13 cellular contexts compared by ENCODE assay signal in genomic region chr14:52399886-52400599, GRCh38.
DNase-seq lines count a peak whose midpoint lies in the region; TF ChIP-seq lines count a peak whose summit lies in the region.
"Had no signal": no experiment of that assay in that cellular context is flagged by ENCODE, and none has a peak within 500 bp of the region (broad histone marks: within the 10 kb centered on the region; RNA-seq: fewer than 3 reads in every experiment).

No MANE protein-coding gene starts in this region.

- POLR2A ChIA-PET in OCI-LY7 (lab: Charles Lee): interaction anchor here (1.0 to 1.4 kb wide), 2 partner anchors 12 to 43 kb away, joined by 3 to 4 read pairs; no protein-coding TSS in a partner anchor

- intact Hi-C loops in spleen (cut with DNase I; ENCODE audit: low total_unique reads): no loop called here
- intact Hi-C loops in OCI-LY7 (cut with micrococcal nuclease; ENCODE audit: unreplicated experiment): no loop called here

- H3K4me3 Mint-ChIP-seq in mesothelial cell of epicardium: no peak overlapping the region
- no peak overlapping the region for H3K4me3 Mint-ChIP-seq in glutamatergic neuron (ENCODE audit: unreplicated experiment)

- H3K27ac Mint-ChIP-seq in mesothelial cell of epicardium: peak overlapping the region; percentile 72
- no peak overlapping the region for H3K27ac Mint-ChIP-seq in glutamatergic neuron (ENCODE audit: unreplicated experiment)

- H2AFZ ChIP-seq in OCI-LY7 (ENCODE audit: low read length): no peak overlapping the region

- H3K27ac ChIP-seq in spleen: peak overlapping the region in 2 of 8 donors; percentile 5 to 10
- H3K27ac ChIP-seq in OCI-LY7 (ENCODE audit: low read depth, low read length, poor library complexity, severe bottlenecking): no peak overlapping the region
- H3K27ac ChIP-seq: tibial nerve had no signal

- DNase-seq in EH (ENCODE audit: low read depth) (peak; percentile 63), HK-2 (ENCODE audit: unreplicated experiment) (peak; percentile 37), amniotic stem cell (lab: John Stamatoyannopoulos, UW) (peak; percentile 8), mesothelial cell of epicardium (ENCODE audit: low spot score in 2 of 2, unreplicated experiment in 2 of 2) (no peak), glutamatergic neuron (no peak), spleen (no peak), OCI-LY7 (ENCODE audit: low spot score) (no peak), cerebellar cortex (ENCODE audit: low spot score) (no peak)
- DNase-seq: caudate nucleus, left cardiac atrium, NCI-H1436, T-helper 9 cell had no signal

- no peaks in the 10 kb centered on the region for H4K20me1 ChIP-seq in OCI-LY7 (ENCODE audit: insufficient read depth, low read length)

- no peak overlapping the region for H3K4me3 ChIP-seq in spleen
- no peak overlapping the region for H3K4me3 ChIP-seq in OCI-LY7 (ENCODE audit: low read depth, low read length, poor library complexity, severe bottlenecking)
- H3K4me3 ChIP-seq: tibial nerve had no signal

- H3K4me2 ChIP-seq in OCI-LY7 (ENCODE audit: low read length): no peak overlapping the region

- no peaks in the 10 kb centered on the region for H3K79me2 ChIP-seq in OCI-LY7 (ENCODE audit: insufficient read depth, low read depth, low read length)

- H3K36me3 Mint-ChIP-seq in mesothelial cell of epicardium (peaks cover 3% of the 10 kb centered on the region), glutamatergic neuron (ENCODE audit: unreplicated experiment) (peaks cover 2% of the 10 kb centered on the region)

- peaks cover 0 to 8% (median 0%) of the 10 kb centered on the region in 7 donors for H3K27me3 ChIP-seq in spleen (replicated peaks in 1 of 7)
- H3K27me3 ChIP-seq: tibial nerve had no signal

- H3K9me2 ChIP-seq in OCI-LY7 (ENCODE audit: insufficient read depth, low read length): no peaks in the 10 kb centered on the region

- H3K4me1 ChIP-seq in spleen (peaks cover 0 to 47% (median 31%) of the 10 kb centered on the region in 6 donors), OCI-LY7 (ENCODE audit: insufficient read depth, low read length, poor library complexity, severe bottlenecking) (no peaks in the 10 kb centered on the region)

- H3K4me1 Mint-ChIP-seq in mesothelial cell of epicardium (peaks cover 25% of the 10 kb centered on the region), glutamatergic neuron (ENCODE audit: low read depth, unreplicated experiment) (no peaks in the 10 kb centered on the region)

- BruUV-seq in OCI-LY7 (replicated peaks; lab: Mats Ljungman, UMichigan): no TSS peak

- 66 to 76% (median 73%) methylated on average over 8 of the region's 8 CpGs for WGBS in spleen, 5 donors

- CTCF ChIA-PET in OCI-LY7 (lab: Charles Lee; ENCODE audit: unreplicated experiment): no interaction called here

- TF ChIP-seq CTCF in mesothelial cell of epicardium (IDR thresholded peaks at IDR 0.05; ENCODE audit: unreplicated experiment) (no peak), glutamatergic neuron (IDR thresholded peaks at IDR 0.05; ENCODE audit: partially characterized antibody, unreplicated experiment) (no peak), spleen (IDR thresholded peaks at IDR 0.05 in 8 of 11, conservative IDR thresholded peaks at IDR 0.05 in 3 of 11) (no peak), OCI-LY7 (conservative IDR thresholded peaks at IDR 0.05; ENCODE audit: low read length) (no peak)

- H3K9me3 ChIP-seq in spleen (peaks cover 0 to 7% (median 0%) of the 10 kb centered on the region in 8 donors), OCI-LY7 (ENCODE audit: low read length) (no peaks in the 10 kb centered on the region)

- no peak for TF ChIP-seq POLR2A in spleen (IDR thresholded peaks at IDR 0.05)

- H3K36me3 ChIP-seq in spleen (no peaks in the 10 kb centered on the region), OCI-LY7 (ENCODE audit: insufficient read depth, low read length) (no peaks in the 10 kb centered on the region)
- H3K36me3 ChIP-seq: tibial nerve had no signal

- H3K9me3 Mint-ChIP-seq in mesothelial cell of epicardium (peaks cover 13% of the 10 kb centered on the region), glutamatergic neuron (ENCODE audit: unreplicated experiment) (no peaks in the 10 kb centered on the region)

- H3K27me3 Mint-ChIP-seq in mesothelial cell of epicardium (ENCODE audit: low read depth): no peaks in the 10 kb centered on the region
- H3K27me3 Mint-ChIP-seq in glutamatergic neuron (ENCODE audit: unreplicated experiment): no peaks in the 10 kb centered on the region

Comparison
In these comparisons a context has a peak if more than half of its experiments do, and no peak if none do; other contexts are left out.
1. DNase-seq: peak in EH (single experiment), HK-2 (single experiment) and amniotic stem cell (single experiment); none in mesothelial cell of epicardium (0 of 2), glutamatergic neuron (single experiment), spleen (single experiment), OCI-LY7 (single experiment) and cerebellar cortex (single experiment).